In the genomic region with DNA sequence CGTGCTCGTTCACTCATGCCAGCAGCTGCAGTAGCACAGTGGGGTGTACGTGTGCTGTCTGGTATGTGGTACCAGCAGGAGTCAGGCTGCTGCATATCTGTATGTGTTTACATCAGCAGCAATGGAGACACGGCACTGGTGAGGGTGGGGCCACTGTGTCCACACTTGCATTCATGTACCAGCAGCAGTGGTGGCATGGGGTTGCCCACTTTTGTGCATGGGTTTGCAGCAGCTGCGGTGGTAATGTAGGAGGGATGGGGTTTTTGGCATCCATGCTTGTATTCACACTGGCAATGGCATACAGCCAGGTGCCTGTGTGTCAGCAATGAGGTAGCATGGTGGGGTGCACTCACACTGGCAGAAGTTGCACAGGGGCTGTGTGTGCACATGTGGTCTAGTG, we compare ENCODE assay signal across 24 cellular contexts.
DNase-seq lines count a peak whose midpoint lies in the region; ATAC-seq, FAIRE-seq and TF ChIP-seq lines count a peak whose summit lies in the region.
"Had no signal": no experiment of that assay in that cellular context is flagged by ENCODE, and none has a peak within 500 bp of the region (broad histone marks: within the 10 kb centered on the region; RNA-seq: fewer than 3 reads in every experiment).

No MANE protein-coding gene starts in this region.

- H3K36me3 Mint-ChIP-seq in CD14-positive monocyte, result no peaks in the 10 kb centered on the region
- no peaks in the 10 kb centered on the region for H3K36me3 Mint-ChIP-seq in stimulated activated effector memory CD8-positive, alpha-beta T cell treated with anti-CD3 and anti-CD28 coated beads, Interleukin-12 subunit alpha, Interleukin-12 subunit beta, amount 100 ng/mL, for 72 hours
- H3K36me3 Mint-ChIP-seq: CD4-positive, alpha-beta memory T cell had no signal

- TF ChIP-seq CTCF in CD14-positive monocyte (IDR thresholded peaks at IDR 0.05) (no peak), H1 (IDR thresholded peaks at IDR 0.05; ENCODE audit: control extremely low read depth in 1 of 3, insufficient read depth in 1 of 3, low read depth in 1 of 3, low read length in 3 of 3) (no peak)

- H4K5ac ChIP-seq in H1 (ENCODE audit: insufficient read length, low read depth, low read length), result no peak overlapping the region

- intact Hi-C loops in CD14-positive monocyte (cut with micrococcal nuclease), result no loop called here

- H4K8ac ChIP-seq in H1 (ENCODE audit: extremely low read depth, insufficient read depth, low read length) (no peak overlapping the region), neuronal stem cell (ENCODE audit: low read depth, low read length) (no peak overlapping the region)

- peak overlapping the region in 1 of 7 donors; percentile 31 for H3K27ac Mint-ChIP-seq in CD14-positive monocyte
- no peak overlapping the region for H3K27ac Mint-ChIP-seq in stimulated activated effector memory CD8-positive, alpha-beta T cell treated with anti-CD3 and anti-CD28 coated beads, Interleukin-12 subunit alpha, Interleukin-12 subunit beta, amount 100 ng/mL, for 72 hours
- H3K27ac Mint-ChIP-seq: CD4-positive, alpha-beta memory T cell had no signal

- peak; percentile 8 for ATAC-seq in stimulated activated effector memory CD8-positive, alpha-beta T cell treated with anti-CD3 and anti-CD28 coated beads, Interleukin-12 subunit alpha, Interleukin-12 subunit beta, amount 100 ng/mL, for 72 hours
- no peak for ATAC-seq in GM19455 (IDR thresholded peaks at IDR 0.05; ENCODE audit: unreplicated experiment)
- ATAC-seq in stimulated activated naive CD8-positive, alpha-beta T cell treated with anti-CD3 and anti-CD28 coated beads, Interleukin-15, Interleukin-2, amounts not matched to agents 100 U/mL and 50 U/mL, for 24 hours, result no peak
- ATAC-seq: A549 had no signal

- H3K4ac ChIP-seq in H1 (replicated peaks; ENCODE audit: insufficient read length, low read depth, low read length), result no peak overlapping the region
- no peak overlapping the region for H3K4ac ChIP-seq in neuronal stem cell (ENCODE audit: low read length)

- no peaks in the 10 kb centered on the region for H3K79me2 ChIP-seq in H1 (ENCODE audit: control insufficient read depth in 1 of 2, insufficient read depth in 2 of 2, low read length in 2 of 2)

- H3K18ac ChIP-seq in H1 (ENCODE audit: extremely low read depth, low read length) (no peak overlapping the region), neuronal stem cell (ENCODE audit: low read length) (no peak overlapping the region)

- no peak overlapping the region for H3K4me3 Mint-ChIP-seq in CD14-positive monocyte
- H3K4me3 Mint-ChIP-seq in stimulated activated effector memory CD8-positive, alpha-beta T cell treated with anti-CD3 and anti-CD28 coated beads, Interleukin-12 subunit alpha, Interleukin-12 subunit beta, amount 100 ng/mL, for 72 hours, result no peak overlapping the region

- no peaks in the 10 kb centered on the region for H3K4me1 ChIP-seq in H1 (replicated peaks in 1 of 4; ENCODE audit: control insufficient read depth in 3 of 4, insufficient read depth in 4 of 4, low read length in 3 of 4)
- H3K4me1 ChIP-seq in neuronal stem cell (ENCODE audit: control insufficient read depth in 2 of 2, insufficient read depth in 1 of 2, low read depth in 1 of 2, low read length in 2 of 2), result no peaks in the 10 kb centered on the region
- H3K4me1 ChIP-seq: A549; BE2C; BLaER1 treated with 17β-estradiol and CSF1 and Interleukin-3, amounts not matched to agents 10 nM and 100 nM had no signal

- no peak for TF ChIP-seq EP300 in H1 (IDR thresholded peaks at IDR 0.05; ENCODE audit: borderline replicate concordance in 1 of 2, low read depth in 2 of 2, low read length in 2 of 2)

- H3K9me3 ChIP-seq in H1 (ENCODE audit: insufficient read depth in 2 of 2, low read depth in 1 of 2, low read length in 1 of 2) (no peaks in the 10 kb centered on the region), neuronal stem cell (replicated peaks in 1 of 2; ENCODE audit: control insufficient read depth in 2 of 2, insufficient read depth in 1 of 2, low read depth in 1 of 2, low read length in 2 of 2) (peaks cover 0 to 4% of the 10 kb centered on the region in 2 donors)
- H3K9me3 ChIP-seq: A549, BE2C had no signal

- H3K27me3 Mint-ChIP-seq in CD14-positive monocyte (ENCODE audit: low read depth in 3 of 3), result peaks cover 0 to 2% (median 0%) of the 10 kb centered on the region in 3 donors
- H3K27me3 Mint-ChIP-seq: CD4-positive, alpha-beta memory T cell had no signal

- H3K9me3 Mint-ChIP-seq in CD14-positive monocyte, result peaks cover 4 to 20% (median 7%) of the 10 kb centered on the region in 7 donors
- peaks cover 37% of the 10 kb centered on the region for H3K9me3 Mint-ChIP-seq in stimulated activated effector memory CD8-positive, alpha-beta T cell treated with anti-CD3 and anti-CD28 coated beads, Interleukin-12 subunit alpha, Interleukin-12 subunit beta, amount 100 ng/mL, for 72 hours

- 95% methylated on average over 5 of the region's 5 CpGs; no CpG with 5 or more reads in 1 of the 2 experiments for WGBS in H1 (ENCODE audit: extremely low coverage in 1 of 2, insufficient coverage in 1 of 2, insufficient read length in 1 of 2, insufficient replicate concordance in 2 of 2, low coverage in 1 of 2, low lambda C conversion rate in 2 of 2, missing lambda C conversion rate in 1 of 2), 2 experiments
- WGBS in neuronal stem cell (ENCODE audit: extremely low coverage in 2 of 2, insufficient read length in 2 of 2, insufficient replicate concordance in 1 of 2), 2 donors, result no CpG with 5 or more reads among the region's 5 CpGs

- H3K4me3 ChIP-seq in H1 (ENCODE audit: extremely low read depth in 1 of 4, insufficient read depth in 2 of 4, low read depth in 3 of 4, low read length in 4 of 4) (no peak overlapping the region), neuronal stem cell (ENCODE audit: low read length in 2 of 2) (peak overlapping the region in 1 of 2 donors; percentile 27)
- H3K4me3 ChIP-seq: A549; BLaER1 treated with 17β-estradiol and CSF1 and Interleukin-3, amounts not matched to agents 10 nM and 100 nM; GM23248 had no signal

- H2AK5ac ChIP-seq in H1 (ENCODE audit: low read depth, low read length) (no peak overlapping the region), neuronal stem cell (ENCODE audit: low read depth, low read length) (no peak overlapping the region)

- POLR2A ChIA-PET in H1 (lab: Charles Lee; ENCODE audit: partially characterized antibody), result no interaction called here

- TF ChIP-seq RAD21 in H1 (IDR thresholded peaks at IDR 0.05 in 1 of 2, conservative IDR thresholded peaks at IDR 0.05 in 1 of 2; ENCODE audit: low read depth in 2 of 2, low read length in 2 of 2), result no peak

- H3K9ac ChIP-seq in H1 (replicated peaks in 1 of 4; ENCODE audit: extremely low read depth in 1 of 4, low read depth in 3 of 4, low read length in 3 of 4) (no peak overlapping the region), neuronal stem cell (ENCODE audit: low read depth, low read length, poor library complexity) (no peak overlapping the region)
- H3K9ac ChIP-seq: BLaER1 treated with 17β-estradiol and CSF1 and Interleukin-3, amounts not matched to agents 10 nM and 100 nM; GM23248 had no signal

- FAIRE-seq in H1 (lab: Jason Lieb, UNC), result no peak
- FAIRE-seq: A549, GM12891, GM18507, H54 had no signal

- H2BK20ac ChIP-seq in H1 (ENCODE audit: low read length), result no peak overlapping the region

- peaks cover 0 to 2% of the 10 kb centered on the region in 2 experiments for H4K20me1 ChIP-seq in H1 (replicated peaks in 1 of 2; ENCODE audit: control insufficient read depth in 1 of 2, insufficient read depth in 2 of 2, low read length in 2 of 2)
- H4K20me1 ChIP-seq: BLaER1 treated with 17β-estradiol and CSF1 and Interleukin-3, amounts not matched to agents 10 nM and 100 nM had no signal

- no peaks in the 10 kb centered on the region for H3K4me1 Mint-ChIP-seq in CD14-positive monocyte
- H3K4me1 Mint-ChIP-seq in stimulated activated effector memory CD8-positive, alpha-beta T cell treated with anti-CD3 and anti-CD28 coated beads, Interleukin-12 subunit alpha, Interleukin-12 subunit beta, amount 100 ng/mL, for 72 hours, result no peaks in the 10 kb centered on the region
- H3K4me1 Mint-ChIP-seq: CD4-positive, alpha-beta memory T cell had no signal

- H3K79me1 ChIP-seq in H1 (ENCODE audit: low read depth, low read length) (no peaks in the 10 kb centered on the region), neuronal stem cell (ENCODE audit: low read depth, low read length) (no peaks in the 10 kb centered on the region)

- no peaks in the 10 kb centered on the region for H3K27me3 ChIP-seq in H1 (replicated peaks in 1 of 4; ENCODE audit: control insufficient read depth in 3 of 4, extremely low read depth in 1 of 4, insufficient read depth in 3 of 4, low read length in 3 of 4)
- H3K27me3 ChIP-seq in neuronal stem cell (ENCODE audit: control insufficient read depth in 3 of 3, insufficient read depth in 3 of 3, low read depth in 1 of 3, low read length in 3 of 3), result no peaks in the 10 kb centered on the region
- H3K27me3 ChIP-seq: BE2C; BLaER1 treated with 17β-estradiol and CSF1 and Interleukin-3, amounts not matched to agents 10 nM and 100 nM had no signal

- H2BK12ac ChIP-seq in H1 (ENCODE audit: low read depth, low read length) (no peak overlapping the region), neuronal stem cell (ENCODE audit: low read length) (no peak overlapping the region)

- H4K91ac ChIP-seq in H1 (replicated peaks; ENCODE audit: insufficient read length, low read length) (peak overlapping the region; percentile 54), neuronal stem cell (ENCODE audit: low read depth, low read length, poor library complexity) (no peak overlapping the region)

- no peaks in the 10 kb centered on the region for H3K23me2 ChIP-seq in H1 (ENCODE audit: low read depth, low read length)

- H3K23ac ChIP-seq in H1 (ENCODE audit: insufficient read length), result no peak overlapping the region
- H3K23ac ChIP-seq in neuronal stem cell (ENCODE audit: low read depth, low read length, poor library complexity), result peak overlapping the region; percentile 45

- no peak overlapping the region for H2BK5ac ChIP-seq in H1 (ENCODE audit: low read depth, low read length)
- no peak overlapping the region for H2BK5ac ChIP-seq in neuronal stem cell (ENCODE audit: low read length)

- CTCF ChIA-PET in H1 (lab: Charles Lee; ENCODE audit: partially characterized antibody), result interaction anchor here (0.9 kb wide), 1 partner anchor 60 kb away, joined by 3 read pairs; no protein-coding TSS in a partner anchor

- H2AFZ ChIP-seq in H1 (ENCODE audit: low read length) (no peak overlapping the region), neuronal stem cell (ENCODE audit: low read length) (no peak overlapping the region)
- H2AFZ ChIP-seq: GM23248 had no signal

- no peak for TF ChIP-seq POLR2A in H1 (IDR thresholded peaks at IDR 0.05; ENCODE audit: control extremely low read depth in 1 of 2, low read depth in 2 of 2, low read length in 2 of 2)

- H2BK120ac ChIP-seq in H1 (replicated peaks; ENCODE audit: low read depth, low read length), result no peak overlapping the region
- no peak overlapping the region for H2BK120ac ChIP-seq in neuronal stem cell (ENCODE audit: low read depth, low read length)

- H3K27ac ChIP-seq in H1 (ENCODE audit: low read depth, low read length), result no peak overlapping the region
- H3K27ac ChIP-seq in neuronal stem cell (replicated peaks; ENCODE audit: low read length), result no peak overlapping the region
- H3K27ac ChIP-seq: A549; BLaER1 treated with 17β-estradiol and CSF1 and Interleukin-3, amounts not matched to agents 10 nM and 100 nM; GM23248 had no signal

- H3K4me2 ChIP-seq in H1 (ENCODE audit: insufficient read depth in 1 of 2, low read depth in 2 of 2, low read length in 2 of 2) (no peak overlapping the region), neuronal stem cell (ENCODE audit: insufficient read depth, low read length, poor library complexity, severe bottlenecking) (no peak overlapping the region)
- H3K4me2 ChIP-seq: A549; BLaER1 treated with 17β-estradiol and CSF1 and Interleukin-3, amounts not matched to agents 10 nM and 100 nM had no signal

- DNase-seq in CD14-positive monocyte (ENCODE audit: low spot score), result peak; percentile 41
- DNase-seq in H1 (ENCODE audit: low read depth in 1 of 2, low spot score in 2 of 2), result no peak
- DNase-seq in neuronal stem cell (ENCODE audit: low spot score), result no peak
- DNase-seq in stimulated activated effector memory CD8-positive, alpha-beta T cell treated with anti-CD3 and anti-CD28 coated beads, Interleukin-12 subunit alpha, Interleukin-12 subunit beta, amount 100 ng/mL, for 72 hours (ENCODE audit: low spot score in 2 of 2), result no peak
- no peak for DNase-seq in activated CD8-positive, alpha-beta memory T cell treated with anti-CD3 and anti-CD28 coated beads, Interleukin-2, amount 50 U/mL, for 4 hours
- DNase-seq in stimulated activated naive CD8-positive, alpha-beta T cell treated with anti-CD3 and anti-CD28 coated beads, Interleukin-15, Interleukin-2, amounts not matched to agents 100 U/mL and 50 U/mL, for 24 hours, result no peak
- DNase-seq: 8988T; ACHN; AML-193; BE2C; Calu3; CD4-positive, alpha-beta memory T cell; COR-L47; DMS53; DMS79 treated with DMSO at 0.1 percent for 48 hours; GF-D8; GM23248; HCEC 1CT had no signal

- H2BK15ac ChIP-seq in H1 (ENCODE audit: low read length) (no peak overlapping the region), neuronal stem cell (ENCODE audit: low read length) (no peak overlapping the region)

- H3K14ac ChIP-seq in H1 (ENCODE audit: insufficient read length) (no peak overlapping the region), neuronal stem cell (ENCODE audit: low read length) (no peak overlapping the region)

- H3K36me3 ChIP-seq in H1 (ENCODE audit: control insufficient read depth in 2 of 4, insufficient read depth in 4 of 4, low read length in 3 of 4) (no peaks in the 10 kb centered on the region), neuronal stem cell (replicated peaks in 1 of 2; ENCODE audit: control insufficient read depth in 2 of 2, insufficient read depth in 2 of 2, low read length in 2 of 2) (no peaks in the 10 kb centered on the region)
- H3K36me3 ChIP-seq: BE2C; BLaER1 treated with 17β-estradiol and CSF1 and Interleukin-3, amounts not matched to agents 10 nM and 100 nM had no signal

- H3K56ac ChIP-seq in H1 (replicated peaks; ENCODE audit: insufficient read length, low read depth, low read length), result no peak overlapping the region
